In genomic region chr1:165481820-165482532, GRCh38 we compare ENCODE assay signal across 10 cellular contexts. TPM values are rescaled to one million over a fixed set of nuclear protein-coding genes. Genes with fewer than 3 reads are reported as not detected.
DNase-seq lines count a peak whose midpoint lies in the region; ATAC-seq and TF ChIP-seq lines count a peak whose summit lies in the region.
"Had no signal": no experiment of that assay in that cellular context is flagged by ENCODE, and none has a peak within 500 bp of the region (broad histone marks: within the 10 kb centered on the region; RNA-seq: fewer than 3 reads in every experiment).

No MANE protein-coding gene starts in this region.

- H3K27ac ChIP-seq in hepatocyte (no peak overlapping the region), aorta (ENCODE audit: low read depth in 1 of 2, low read length in 2 of 2) (no peak overlapping the region), sigmoid colon (no peak overlapping the region)
- H3K27ac ChIP-seq: vagina had no signal

- 45% methylated on average over 6 of the region's 6 CpGs for WGBS in hepatocyte (ENCODE audit: low lambda C conversion rate, missing lambda C conversion rate)
- WGBS in aorta, 2 donors = 40 to 46% methylated on average over 6 of the region's 6 CpGs
- WGBS in sigmoid colon, 2 donors = 24 to 41% methylated on average over 6 of the region's 6 CpGs

- H3K9me2 ChIP-seq in hepatocyte (replicated peaks; ENCODE audit: insufficient read depth) = no peaks in the 10 kb centered on the region

- no peaks in the 10 kb centered on the region for H3K79me2 ChIP-seq in hepatocyte

- no peaks in the 10 kb centered on the region for H3K4me1 ChIP-seq in hepatocyte (ENCODE audit: insufficient read depth)
- H3K4me1 ChIP-seq in aorta (ENCODE audit: control insufficient read depth in 1 of 2, insufficient read depth in 2 of 2, low read length in 2 of 2) = no peaks in the 10 kb centered on the region
- no peaks in the 10 kb centered on the region for H3K4me1 ChIP-seq in sigmoid colon

- TF ChIP-seq EP300 in sigmoid colon (IDR thresholded peaks at IDR 0.05) = no peak

- H3K9me3 ChIP-seq in hepatocyte (ENCODE audit: low read depth) (no peaks in the 10 kb centered on the region), aorta (ENCODE audit: control insufficient read depth, low read length) (no peaks in the 10 kb centered on the region), sigmoid colon (no peaks in the 10 kb centered on the region)
- H3K9me3 ChIP-seq: vagina had no signal

- no peaks in the 10 kb centered on the region for H3K27me3 ChIP-seq in hepatocyte
- H3K27me3 ChIP-seq in aorta (ENCODE audit: control insufficient read depth in 1 of 2, insufficient read depth in 2 of 2, low read length in 1 of 2) = no peaks in the 10 kb centered on the region
- H3K27me3 ChIP-seq in sigmoid colon = peaks cover 0 to 3% (median 0%) of the 10 kb centered on the region in 3 donors
- H3K27me3 ChIP-seq: vagina had no signal

- TF ChIP-seq CTCF in hepatocyte (IDR thresholded peaks at IDR 0.05; ENCODE audit: poor library complexity) = no peak
- TF ChIP-seq CTCF in sigmoid colon (IDR thresholded peaks at IDR 0.05) = no peak

- H3K4me3 ChIP-seq in hepatocyte (no peak overlapping the region), aorta (ENCODE audit: low read length in 2 of 2) (no peak overlapping the region), sigmoid colon (no peak overlapping the region)
- H3K4me3 ChIP-seq: vagina had no signal

- H4K20me1 ChIP-seq in hepatocyte (ENCODE audit: insufficient read depth, poor library complexity, severe bottlenecking) = no peaks in the 10 kb centered on the region

- no peak overlapping the region for H3K4me2 ChIP-seq in hepatocyte

- DNase-seq in stimulated activated CD4-positive, alpha-beta T cell treated with anti-CD3 and anti-CD28 coated beads, Interleukin-2, amount 100 ng/mL, for 24 hours = peak; percentile 21 to 26
- no peak for DNase-seq in stimulated activated CD4-positive, alpha-beta T cell treated with anti-CD3 and anti-CD28 coated beads, Interleukin-12 subunit alpha, Interleukin-12 subunit beta, amount 100 ng/mL, for 4 hours
- DNase-seq in UCSD-AML1 (lab: John Stamatoyannopoulos, UW; ENCODE audit: unreplicated experiment) (peak; percentile 21), hepatocyte (ENCODE audit: low spot score) (peak; percentile 79), aorta (no peak), NCI-H446 treated with DMSO at 0.1 percent for 48 hours (lab: John Stamatoyannopoulos, UW) (no peak), sigmoid colon (no peak)

- H3K36me3 ChIP-seq in hepatocyte (replicated peaks; ENCODE audit: insufficient read depth, low read depth) (no peaks in the 10 kb centered on the region), aorta (ENCODE audit: control insufficient read depth in 1 of 2, insufficient read depth in 2 of 2, low read length in 1 of 2) (no peaks in the 10 kb centered on the region), sigmoid colon (no peaks in the 10 kb centered on the region)
- H3K36me3 ChIP-seq: vagina had no signal

- TF ChIP-seq POLR2A in sigmoid colon (IDR thresholded peaks at IDR 0.05) = no peak

- no peak overlapping the region for H2AFZ ChIP-seq in hepatocyte

- ATAC-seq in aorta (ENCODE audit: low FRiP score) = peak; percentile 86
- ATAC-seq in HG03095 (IDR thresholded peaks at IDR 0.05; ENCODE audit: unreplicated experiment) = no peak
- ATAC-seq: naive thymus-derived CD4-positive, alpha-beta T cell had no signal

- intact Hi-C loops in aorta (cut with DNase I) = no loop called here
- intact Hi-C loops in sigmoid colon (cut with DNase I) = no loop called here

RNA-seq across cellular contexts. Expression of gene RXRG, which starts 37.0 kb away (rescaled TPM):
- 0.07 TPM in 1 of 2 replicates, not detected in the other for total RNA-seq in hepatocyte
- 1.5 TPM in 1 of 2 replicates, not detected in the other for polyA plus RNA-seq in hepatocyte
- 1 to 10 TPM in 1 of 2 donors, not detected in 1; 2.2 TPM for total RNA-seq in aorta
- polyA plus RNA-seq in aorta = under 1 TPM in 1 of 2 donors, not detected in 1; 0.23 TPM
- total RNA-seq in sigmoid colon = 1 to 10 TPM in 3 of 4 donors, under 1 TPM in 1; 0.55 to 2.1 (median 1.4) TPM
- polyA plus RNA-seq in sigmoid colon = 1 to 10 TPM in 1 of 3 donors, under 1 TPM in 2; 0.69 to 1.8 (median 0.82) TPM
- total RNA-seq: naive thymus-derived CD4-positive, alpha-beta T cell; vagina had no signal
- polyA plus RNA-seq: naive thymus-derived CD4-positive, alpha-beta T cell had no signal

Comparison
In these comparisons a context has a peak if more than half of its experiments do, and no peak if none do; other contexts are left out.
1. DNase-seq: peak in stimulated activated CD4-positive, alpha-beta T cell treated with anti-CD3 and anti-CD28 coated beads, Interleukin-2, amount 100 ng/mL, for 24 hours (2 of 2), UCSD-AML1 (single experiment) and hepatocyte (single experiment); none in stimulated activated CD4-positive, alpha-beta T cell treated with anti-CD3 and anti-CD28 coated beads, Interleukin-12 subunit alpha, Interleukin-12 subunit beta, amount 100 ng/mL, for 4 hours (single experiment), aorta (0 of 2), NCI-H446 treated with DMSO at 0.1 percent for 48 hours (single experiment) and sigmoid colon (single experiment).